Comparison of ENCODE assay signal across 22 cellular contexts in genomic region chr5:159132429-159133040, GRCh38. TPM values are rescaled to one million over a fixed set of nuclear protein-coding genes. Genes with fewer than 3 reads are reported as not detected.
DNase-seq lines count a peak whose midpoint lies in the region; ATAC-seq and TF ChIP-seq lines count a peak whose summit lies in the region.
"Had no signal": no experiment of that assay in that cellular context is flagged by ENCODE, and none has a peak within 500 bp of the region (broad histone marks: within the 10 kb centered on the region; RNA-seq: fewer than 3 reads in every experiment).

No MANE protein-coding gene starts in this region.

- no peak for ATAC-seq in activated CD8-positive, alpha-beta memory T cell treated with anti-CD3 and anti-CD28 coated beads, Interleukin-2, amount 10 ng/mL, durations not matched to agents 7 days and 5 days
- no peak for ATAC-seq in HG03442 (IDR thresholded peaks at IDR 0.05; ENCODE audit: unreplicated experiment)

- H3K27me3 Mint-ChIP-seq in activated CD8-positive, alpha-beta memory T cell treated with anti-CD3 and anti-CD28 coated beads, Interleukin-2, amount 10 ng/mL, durations not matched to agents 7 days and 5 days: peaks cover 31% of the 10 kb centered on the region

- H3K27me3 ChIP-seq in BE2C: no peaks in the 10 kb centered on the region
- H3K27me3 ChIP-seq in MG63: 0 out of 2 replicates have a peak, but pooled peaks cover 5% of the 10 kb centered on the region
- H3K27me3 ChIP-seq in brain microvascular endothelial cell (replicated peaks): no peaks in the 10 kb centered on the region
- no peaks in the 10 kb centered on the region for H3K27me3 ChIP-seq in osteoblast (ENCODE audit: insufficient read depth, low read length)
- H3K27me3 ChIP-seq: right atrium auricular region had no signal

- H4K20me1 ChIP-seq in osteoblast (ENCODE audit: insufficient read depth, low read length): no peaks in the 10 kb centered on the region

- H3K27ac ChIP-seq in brain microvascular endothelial cell: peak overlapping the region; percentile 41
- peak overlapping the region; percentile 78 for H3K27ac ChIP-seq in osteoblast (ENCODE audit: low read depth, low read length)
- H3K27ac ChIP-seq: KMS-11, PC-9 had no signal

- H3K36me3 Mint-ChIP-seq in activated CD8-positive, alpha-beta memory T cell treated with anti-CD3 and anti-CD28 coated beads, Interleukin-2, amount 10 ng/mL, durations not matched to agents 7 days and 5 days: no peaks in the 10 kb centered on the region
- H3K36me3 Mint-ChIP-seq: activated naive CD4-positive, alpha-beta T cell treated with anti-CD3 and anti-CD28 coated beads, Interleukin-2, amount 50 U/mL, for 24 hours; mesothelial cell of epicardium had no signal

- H2AFZ ChIP-seq in osteoblast (ENCODE audit: low read length): peak overlapping the region; percentile 83
- H2AFZ ChIP-seq: PC-9 had no signal

- DNase-seq in BE2C (no peak), MG63 (no peak), brain microvascular endothelial cell (no peak), osteoblast (ENCODE audit: insufficient read length, low spot score, missing footprints) (no peak), cerebellar nuclear complex (lab: John Stamatoyannopoulos, UW) (no peak), NCI-H526 (lab: John Stamatoyannopoulos, UW) (no peak)
- no peak for DNase-seq in activated CD8-positive, alpha-beta memory T cell treated with anti-CD3 and anti-CD28 coated beads, Interleukin-2, amount 10 ng/mL, durations not matched to agents 7 days and 5 days
- DNase-seq: activated CD4-positive, alpha-beta T cell treated with anti-CD3 and anti-CD28 coated beads for 4 hours; CD4-positive, alpha-beta T cell; DMS 273 treated with DMSO at 0.1 percent for 48 hours; effector memory CD8-positive, alpha-beta T cell; esophagus squamous epithelium; glutamatergic neuron; NCI-H187 treated with DMSO at 0.1 percent for 48 hours had no signal

- CTCF ChIA-PET in activated CD8-positive, alpha-beta memory T cell treated with anti-CD3 and anti-CD28 coated beads, Interleukin-2, amount 10 ng/mL, durations not matched to agents 7 days and 5 days (lab: Charles Lee): interaction anchor here (0.7 to 4.3 kb wide), 15 partner anchors 10 to 1057 kb away, joined by 3 to 43 read pairs (median 4); no protein-coding TSS in a partner anchor

- H3K4me3 ChIP-seq in BE2C (ENCODE audit: low read depth, low read length) (peak overlapping the region; percentile 22; the same call in 1 of the 2 replicates), MG63 (peak overlapping the region; percentile 14), brain microvascular endothelial cell (ENCODE audit: low read depth, low read length) (no peak overlapping the region), osteoblast (ENCODE audit: insufficient read depth, low read length) (peak overlapping the region; percentile 58)
- H3K4me3 ChIP-seq: PC-9, right atrium auricular region had no signal

- H3K36me3 ChIP-seq in BE2C (no peaks in the 10 kb centered on the region), MG63 (no peaks in the 10 kb centered on the region), brain microvascular endothelial cell (replicated peaks) (no peaks in the 10 kb centered on the region), osteoblast (ENCODE audit: insufficient read depth, low read length) (no peaks in the 10 kb centered on the region)
- H3K36me3 ChIP-seq: esophagus squamous epithelium, right atrium auricular region had no signal

- H3K4me1 Mint-ChIP-seq in activated CD8-positive, alpha-beta memory T cell treated with anti-CD3 and anti-CD28 coated beads, Interleukin-2, amount 10 ng/mL, durations not matched to agents 7 days and 5 days: no peaks in the 10 kb centered on the region
- H3K4me1 Mint-ChIP-seq: activated naive CD4-positive, alpha-beta T cell treated with anti-CD3 and anti-CD28 coated beads, Interleukin-2, amount 50 U/mL, for 24 hours; naive thymus-derived CD8-positive, alpha-beta T cell had no signal

- H3K4me1 ChIP-seq in BE2C (peaks cover 7% of the 10 kb centered on the region), osteoblast (ENCODE audit: insufficient read depth, low read length) (peaks cover 19% of the 10 kb centered on the region)

- no peaks in the 10 kb centered on the region for H3K79me2 ChIP-seq in osteoblast (ENCODE audit: insufficient read depth, low read length)

- H3K4me2 ChIP-seq in osteoblast (ENCODE audit: insufficient read depth, low read length): peak overlapping the region; percentile 81
- H3K4me2 ChIP-seq: KMS-11, PC-9 had no signal

- no peak overlapping the region for H3K4me3 Mint-ChIP-seq in activated CD8-positive, alpha-beta memory T cell treated with anti-CD3 and anti-CD28 coated beads, Interleukin-2, amount 10 ng/mL, durations not matched to agents 7 days and 5 days
- H3K4me3 Mint-ChIP-seq: activated naive CD4-positive, alpha-beta T cell treated with anti-CD3 and anti-CD28 coated beads, Interleukin-2, amount 50 U/mL, for 24 hours; activated T-helper 1 cell treated with anti-CD3 and anti-CD28 coated beads, Interleukin-12 subunit alpha, Interleukin-12 subunit beta, Interleukin-2, Interleukin-4 antibody, amounts not matched to agents 30 ng/mL and 10 ng/mL and 1 ng/mL, durations not matched to agents 14 hours and 24 hours and 36 hours; CD4-positive, alpha-beta T cell; effector memory CD8-positive, alpha-beta T cell; mesothelial cell of epicardium; naive thymus-derived CD8-positive, alpha-beta T cell had no signal

- in situ Hi-C loops in brain microvascular endothelial cell (cut with HindIII; ENCODE audit: low pct_ligation_motif_present, low sequenced_read_pairs): no loop called here

- no peak for TF ChIP-seq CTCF in BE2C (IDR thresholded peaks at IDR 0.05; ENCODE audit: low read depth, low read length)
- TF ChIP-seq CTCF in brain microvascular endothelial cell (IDR thresholded peaks at IDR 0.05; ENCODE audit: low read depth, low read length, missing control alignments): no peak
- no peak for TF ChIP-seq CTCF in osteoblast (IDR thresholded peaks at IDR 0.05; ENCODE audit: extremely low read depth, low read depth, low read length)

- H3K9me3 ChIP-seq in BE2C (no peaks in the 10 kb centered on the region), MG63 (no peaks in the 10 kb centered on the region), osteoblast (ENCODE audit: low read depth, low read length) (no peaks in the 10 kb centered on the region)
- H3K9me3 ChIP-seq: esophagus squamous epithelium, right atrium auricular region had no signal

- no peaks in the 10 kb centered on the region for H3K9me3 Mint-ChIP-seq in activated CD8-positive, alpha-beta memory T cell treated with anti-CD3 and anti-CD28 coated beads, Interleukin-2, amount 10 ng/mL, durations not matched to agents 7 days and 5 days (ENCODE audit: low read depth)
- H3K9me3 Mint-ChIP-seq: activated naive CD4-positive, alpha-beta T cell treated with anti-CD3 and anti-CD28 coated beads, Interleukin-2, amount 50 U/mL, for 24 hours; activated T-helper 1 cell treated with anti-CD3 and anti-CD28 coated beads, Interleukin-12 subunit alpha, Interleukin-12 subunit beta, Interleukin-2, Interleukin-4 antibody, amounts not matched to agents 30 ng/mL and 10 ng/mL and 1 ng/mL, durations not matched to agents 14 hours and 24 hours and 36 hours; CD4-positive, alpha-beta T cell; effector memory CD8-positive, alpha-beta T cell; mesothelial cell of epicardium had no signal

- H3K27ac Mint-ChIP-seq in activated CD8-positive, alpha-beta memory T cell treated with anti-CD3 and anti-CD28 coated beads, Interleukin-2, amount 10 ng/mL, durations not matched to agents 7 days and 5 days: no peak overlapping the region
- H3K27ac Mint-ChIP-seq: activated naive CD4-positive, alpha-beta T cell treated with anti-CD3 and anti-CD28 coated beads, Interleukin-2, amount 50 U/mL, for 24 hours; activated T-helper 1 cell treated with anti-CD3 and anti-CD28 coated beads, Interleukin-12 subunit alpha, Interleukin-12 subunit beta, Interleukin-2, Interleukin-4 antibody, amounts not matched to agents 30 ng/mL and 10 ng/mL and 1 ng/mL, durations not matched to agents 14 hours and 24 hours and 36 hours; CD4-positive, alpha-beta T cell; effector memory CD8-positive, alpha-beta T cell; mesothelial cell of epicardium had no signal

RNA-seq across cellular contexts. Expression of gene EBF1, which starts 32.8 kb away (rescaled TPM):
- polyA plus RNA-seq in BE2C (2012; ENCODE audit: insufficient read depth, insufficient read length, low read depth): 28.8 TPM
- total RNA-seq in MG63 (2014; rRNA removed; shearing (Covaris generic); ENCODE audit: low replicate concordance): 1.7 and 5.1 TPM in 2 replicates
- 66.2 and 72.2 TPM in 2 replicates for total RNA-seq in osteoblast
- under 1 TPM in 1 of 2 experiments, not detected in 1; 0.54 TPM for total RNA-seq in activated CD8-positive, alpha-beta memory T cell treated with anti-CD3 and anti-CD28 coated beads, Interleukin-2, amount 10 ng/mL, durations not matched to agents 7 days and 5 days
- total RNA-seq: activated T-helper 1 cell treated with anti-CD3 and anti-CD28 coated beads, Interleukin-12 subunit alpha, Interleukin-12 subunit beta, Interleukin-2, Interleukin-4 antibody, amounts not matched to agents 30 ng/mL and 10 ng/mL and 1 ng/mL, durations not matched to agents 14 hours and 24 hours and 36 hours; PC-9 had no signal

Comparison
In these comparisons a context has a peak if more than half of its experiments do, and no peak if none do; other contexts are left out.
1. RNA of gene EBF1, which starts 32.8 kb away (total RNA-seq): 66.2 to 72.2 TPM in osteoblast; 1.7 to 5.1 TPM in MG63 and 0.54 TPM in activated CD8-positive, alpha-beta memory T cell treated with anti-CD3 and anti-CD28 coated beads, Interleukin-2, amount 10 ng/mL, durations not matched to agents 7 days and 5 days; every median in the first group is over 10 times any median in the second.